24 cellular contexts compared by ENCODE assay signal in the genomic region with DNA sequence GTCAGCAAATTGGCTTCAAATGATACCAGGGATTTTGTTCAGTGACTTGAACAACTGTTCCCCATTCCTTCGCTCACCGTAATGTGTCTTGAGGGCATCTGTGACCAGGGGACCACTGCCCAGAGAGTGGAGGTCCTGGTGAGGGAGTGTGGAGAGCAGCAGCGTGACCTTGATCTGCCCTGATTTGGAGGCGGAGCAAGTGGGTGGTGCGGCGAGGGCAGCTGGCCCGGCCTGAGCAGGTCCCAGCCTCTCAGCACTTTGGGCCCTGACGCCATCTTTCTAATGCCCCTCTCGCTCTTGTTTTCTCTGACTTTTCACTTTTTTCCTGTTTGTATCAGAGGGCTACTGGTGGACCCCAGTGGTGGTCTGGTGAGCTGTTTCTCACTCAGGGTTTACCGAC.
"Had no signal": no experiment of that assay in that cellular context is flagged by ENCODE, and none has a peak within 500 bp of the region (broad histone marks: within the 10 kb centered on the region; RNA-seq: fewer than 3 reads in every experiment).

No MANE protein-coding gene starts in this region.

- H3K36me3 ChIP-seq: adrenal gland, colonic mucosa, right lobe of liver had no signal

- H3K4me3 Mint-ChIP-seq: activated naive CD8-positive, alpha-beta T cell; effector memory CD8-positive, alpha-beta T cell; stimulated activated naive CD8-positive, alpha-beta T cell treated with anti-CD3 and anti-CD28 coated beads, Interleukin-15, amount 100 ng/mL, for 72 hours; T-helper 17 cell had no signal

- H3K27me3 Mint-ChIP-seq: activated naive CD8-positive, alpha-beta T cell; effector memory CD8-positive, alpha-beta T cell; naive thymus-derived CD8-positive, alpha-beta T cell; stimulated activated naive CD8-positive, alpha-beta T cell treated with anti-CD3 and anti-CD28 coated beads, Interleukin-15, amount 100 ng/mL, for 72 hours; T-helper 17 cell had no signal

- H3K27me3 ChIP-seq: adrenal gland, colonic mucosa, dorsolateral prefrontal cortex, neutrophil, right lobe of liver, tibial artery had no signal

- H3K27ac Mint-ChIP-seq: activated T-helper 2 cell treated with anti-CD3 and anti-CD28 coated beads, Interferon-gamma antibody, Interleukin-2, Interleukin-4, amounts not matched to agents 10 μg/mL and 5 μg/mL and 100 μg/mL, durations not matched to agents 14 hours and 24 hours and 36 hours; stimulated activated naive CD8-positive, alpha-beta T cell treated with anti-CD3 and anti-CD28 coated beads, Interleukin-15, amount 100 ng/mL, for 72 hours; T-helper 17 cell had no signal

- H3K27ac ChIP-seq: adrenal gland, colonic mucosa, neutrophil, parathyroid adenoma, right lobe of liver, skin epidermis, tibial artery had no signal

- H3K9me3 Mint-ChIP-seq: activated T-helper 2 cell treated with anti-CD3 and anti-CD28 coated beads, Interferon-gamma antibody, Interleukin-2, Interleukin-4, amounts not matched to agents 10 μg/mL and 5 μg/mL and 100 μg/mL, durations not matched to agents 14 hours and 24 hours and 36 hours; effector memory CD8-positive, alpha-beta T cell; stimulated activated naive CD8-positive, alpha-beta T cell treated with anti-CD3 and anti-CD28 coated beads, Interleukin-15, amount 100 ng/mL, for 72 hours had no signal

- ATAC-seq: effector memory CD8-positive, alpha-beta T cell; naive thymus-derived CD8-positive, alpha-beta T cell; right lobe of liver; stimulated activated naive CD8-positive, alpha-beta T cell treated with anti-CD3 and anti-CD28 coated beads, Interleukin-15, amount 100 ng/mL, for 72 hours; T-helper 17 cell had no signal

- H3K9me3 ChIP-seq: adrenal gland, colonic mucosa, neutrophil, right lobe of liver, tibial artery had no signal

- H3K4me1 ChIP-seq: adrenal gland, colonic mucosa, parathyroid adenoma, right lobe of liver, tibial artery had no signal

- H3K4me3 ChIP-seq: adrenal gland, colonic mucosa, dorsolateral prefrontal cortex, lung, right lobe of liver, skin epidermis, tibial artery had no signal

- DNase-seq: activated CD4-positive, alpha-beta T cell treated with anti-CD3 and anti-CD28 coated beads, Interleukin-2, amount 50 U/mL, for 1 hour; activated naive CD4-positive, alpha-beta T cell; activated T-cell treated with anti-CD3 and anti-CD28 coated beads, Interleukin-2, amount 50 U/mL, for 1 hour; colonic mucosa; dorsolateral prefrontal cortex; effector memory CD8-positive, alpha-beta T cell; foreskin melanocyte; hippocampal formation; islet precursor cell; left cardiac atrium; naive thymus-derived CD8-positive, alpha-beta T cell; right lobe of liver; stimulated activated CD4-positive, alpha-beta T cell treated with anti-CD3 and anti-CD28 coated beads, Interleukin-1b, Interleukin-23, amount 100 ng/mL, for 48 hours; stimulated activated naive CD8-positive, alpha-beta T cell treated with anti-CD3 and anti-CD28 coated beads, Interleukin-15, amount 100 ng/mL, for 72 hours; SW 1271; T-helper 17 cell; tibial artery had no signal
